In genomic region chr1:89363196-89363595, GRCh38 we compare ENCODE assay signal across 9 cellular contexts. TPM values are rescaled to one million over a fixed set of nuclear protein-coding genes. Genes with fewer than 3 reads are reported as not detected.
A peak's percentile ranks its signal among the peaks of the same experiment; 100 is the strongest.
DNase-seq lines count a peak whose midpoint lies in the region; ATAC-seq and TF ChIP-seq lines count a peak whose summit lies in the region.
"Had no signal": no experiment of that assay in that cellular context is flagged by ENCODE, and none has a peak within 500 bp of the region (broad histone marks: within the 10 kb centered on the region; RNA-seq: fewer than 3 reads in every experiment).

No MANE protein-coding gene starts in this region.

- no peaks in the 10 kb centered on the region for H3K27me3 ChIP-seq in right lobe of liver
- H3K27me3 ChIP-seq in A673 (replicated peaks; ENCODE audit: insufficient read depth, low read depth, low read length, poor library complexity), result no peaks in the 10 kb centered on the region

- peaks cover 0 to 6% (median 0%) of the 10 kb centered on the region in 4 donors for H3K4me1 ChIP-seq in right lobe of liver
- H3K4me1 ChIP-seq in A673 (ENCODE audit: insufficient read depth, low read length, poor library complexity, severe bottlenecking), result no peaks in the 10 kb centered on the region

- POLR2A ChIA-PET in A673 (lab: Charles Lee; ENCODE audit: low non-redundant PET), result no interaction called here

- ATAC-seq in GM18505 (IDR thresholded peaks at IDR 0.05; ENCODE audit: unreplicated experiment), result peak; percentile 91
- ATAC-seq in GM21447 (IDR thresholded peaks at IDR 0.05; ENCODE audit: unreplicated experiment), result peak; percentile 91
- ATAC-seq in HG03521 (IDR thresholded peaks at IDR 0.05; ENCODE audit: unreplicated experiment), result peak; percentile 82
- ATAC-seq in right lobe of liver, result no peak

- CTCF ChIA-PET in A673 (lab: Charles Lee), result no interaction called here

- no peak for TF ChIP-seq POLR2A in GM18505 (IDR thresholded peaks at IDR 0.05; ENCODE audit: borderline replicate concordance, extremely low read depth, insufficient read depth, insufficient read length)
- TF ChIP-seq POLR2A in right lobe of liver (IDR thresholded peaks at IDR 0.05), result no peak

- WGBS in right lobe of liver (ENCODE audit: insufficient coverage, low coverage, low lambda C conversion rate, missing lambda C conversion rate), result 75% methylated on average over 1 of the region's 1 CpG

- no TSS peak for BruUV-seq in A673 (replicated peaks; lab: Mats Ljungman, UMichigan)

- DNase-seq in fibroblast of villous mesenchyme (ENCODE audit: low read depth), result peak; percentile 18
- no peak for DNase-seq in NCI-H1436 (lab: John Stamatoyannopoulos, UW)
- DNase-seq in NAMALWA (ENCODE audit: low spot score), result no peak
- no peak for DNase-seq in right lobe of liver
- no peak for DNase-seq in A673 (ENCODE audit: low spot score)

- no peak for TF ChIP-seq CTCF in fibroblast of villous mesenchyme (IDR thresholded peaks at IDR 0.05; ENCODE audit: insufficient read depth, low read depth, low read length)
- TF ChIP-seq CTCF in right lobe of liver (IDR thresholded peaks at IDR 0.05), result no peak
- no peak for TF ChIP-seq CTCF in A673 (conservative IDR thresholded peaks at IDR 0.05; ENCODE audit: low read depth, low read length)

- H3K9me3 ChIP-seq in right lobe of liver (no peaks in the 10 kb centered on the region), A673 (ENCODE audit: low read depth, low read length, poor library complexity, severe bottlenecking) (no peaks in the 10 kb centered on the region)

- no peaks in the 10 kb centered on the region for H3K36me3 ChIP-seq in right lobe of liver
- no peaks in the 10 kb centered on the region for H3K36me3 ChIP-seq in A673 (ENCODE audit: insufficient read depth, low read length, poor library complexity, severe bottlenecking)

- intact Hi-C loops in right lobe of liver (cut with DNase I) (no loop called here), A673 (cut with micrococcal nuclease; ENCODE audit: unreplicated experiment) (no loop called here)

- H3K27ac ChIP-seq in right lobe of liver (no peak overlapping the region), A673 (ENCODE audit: low read depth, low read length, poor library complexity, severe bottlenecking) (no peak overlapping the region)
- H3K27ac ChIP-seq: HL-60 had no signal

- H3K4me3 ChIP-seq in fibroblast of villous mesenchyme (ENCODE audit: low read depth, low read length), result no peak overlapping the region
- no peak overlapping the region for H3K4me3 ChIP-seq in right lobe of liver
- no peak overlapping the region for H3K4me3 ChIP-seq in A673 (ENCODE audit: low read depth, low read length, poor library complexity, severe bottlenecking)

RNA-seq across cellular contexts. Expression of gene GBP6, which starts 0.7 kb away (rescaled TPM):
- total RNA-seq in fibroblast of villous mesenchyme, result under 0.01 TPM in 1 of 2 replicates, not detected in the other
- total RNA-seq in right lobe of liver, result under 1 TPM in 3 of 6 experiments, not detected in 3; 0.06 to 0.15 (median 0.07) TPM
- total RNA-seq in A673 (2021), result not detected in 2 replicates

Comparison
In these comparisons a context has a peak if more than half of its experiments do, and no peak if none do; other contexts are left out.
1. ATAC-seq: peak in GM18505 (single experiment), GM21447 (single experiment) and HG03521 (single experiment); none in right lobe of liver (0 of 4).